8 cellular contexts compared by ENCODE assay signal in genomic region chr19:489418-490196, GRCh38. TPM values are rescaled to one million over a fixed set of nuclear protein-coding genes. Genes with fewer than 3 reads are reported as not detected.
DNase-seq lines count a peak whose midpoint lies in the region; TF ChIP-seq lines count a peak whose summit lies in the region.

No MANE protein-coding gene starts in this region.

- H3K4me3 ChIP-seq in CD8-positive, alpha-beta memory T cell (ENCODE audit: low read length): peak overlapping the region; percentile 68
- peak overlapping the region; percentile 73 for H3K4me3 ChIP-seq in HEK293 (ENCODE audit: low read depth, low read length)
- H3K4me3 ChIP-seq in left ventricle myocardium inferior: peak overlapping the region; percentile 97
- peak overlapping the region; percentile 71 for H3K4me3 ChIP-seq in retinal pigment epithelial cell (ENCODE audit: low read length)

- peaks cover 7 to 15% of the 10 kb centered on the region in 2 donors for H3K27me3 Mint-ChIP-seq in CD8-positive, alpha-beta memory T cell
- H3K27me3 Mint-ChIP-seq in activated naive CD8-positive, alpha-beta T cell: peaks cover 4% of the 10 kb centered on the region

- peaks cover 0 to 16% (median 5%) of the 10 kb centered on the region in 3 donors for H3K4me1 Mint-ChIP-seq in CD8-positive, alpha-beta memory T cell
- H3K4me1 Mint-ChIP-seq in activated naive CD8-positive, alpha-beta T cell (ENCODE audit: low read depth): peaks cover 10% of the 10 kb centered on the region

- CTCF ChIA-PET in CD8-positive, alpha-beta memory T cell (lab: Charles Lee): interaction anchor here (0.8 to 4.6 kb wide), 6 partner anchors 8 to 21 kb away, joined by 3 to 25 read pairs (median 8); no protein-coding TSS in a partner anchor
- CTCF ChIA-PET in HEK293 (lab: Yijun Ruan, JAX): interaction anchor here (0.7 to 2.7 kb wide), 4 partner anchors 11 to 21 kb away, joined by 3 to 16 read pairs (median 3); partner anchors contain the start of gene TPGS1

- TF ChIP-seq CTCF in HEK293 (tag by site-specific recombination; IDR thresholded peaks at IDR 0.05) (no peak), left ventricle myocardium inferior (IDR thresholded peaks at IDR 0.05; ENCODE audit: borderline replicate concordance) (no peak), retinal pigment epithelial cell (conservative IDR thresholded peaks at IDR 0.05; ENCODE audit: low read depth, low read length) (peak; percentile 10)

- no peaks in the 10 kb centered on the region for H3K9me3 Mint-ChIP-seq in CD8-positive, alpha-beta memory T cell
- H3K9me3 Mint-ChIP-seq in activated naive CD8-positive, alpha-beta T cell (ENCODE audit: low read depth): no peaks in the 10 kb centered on the region

- intact Hi-C loops in left ventricle myocardium inferior (cut with micrococcal nuclease): no loop called here

- no peak for DNase-seq in CD8-positive, alpha-beta memory T cell
- no peak for DNase-seq in left ventricle myocardium inferior
- DNase-seq in retinal pigment epithelial cell (ENCODE audit: low read depth): no peak
- no peak for DNase-seq in NCI-H1092 (lab: John Stamatoyannopoulos, UW)
- DNase-seq in inferior parietal cortex (ENCODE audit: extremely low spot score): no peak
- no peak for DNase-seq in NCI-H2171 (lab: John Stamatoyannopoulos, UW)

- H3K27ac Mint-ChIP-seq in CD8-positive, alpha-beta memory T cell: peak overlapping the region in 3 of 8 donors; percentile 47 to 73 (median 47)
- H3K27ac Mint-ChIP-seq in activated naive CD8-positive, alpha-beta T cell: no peak overlapping the region

- peaks cover 4% of the 10 kb centered on the region for H3K4me1 ChIP-seq in CD8-positive, alpha-beta memory T cell (ENCODE audit: insufficient read depth, low read length)
- no peaks in the 10 kb centered on the region for H3K4me1 ChIP-seq in HEK293 (ENCODE audit: control insufficient read depth, insufficient read depth, low read length)
- H3K4me1 ChIP-seq in left ventricle myocardium inferior: peaks cover 38% of the 10 kb centered on the region

- peak overlapping the region; percentile 16 for H3K27ac ChIP-seq in CD8-positive, alpha-beta memory T cell (ENCODE audit: low read depth, low read length)
- H3K27ac ChIP-seq in HEK293 (ENCODE audit: extremely low read depth, low read depth, low read length) (peak overlapping the region; percentile 92), left ventricle myocardium inferior (replicated peaks) (peak overlapping the region; percentile 99)

- H3K9me3 ChIP-seq in CD8-positive, alpha-beta memory T cell (ENCODE audit: low read length): no peaks in the 10 kb centered on the region
- H3K9me3 ChIP-seq in HEK293 (ENCODE audit: control insufficient read depth, insufficient read depth, low read depth, low read length): no peaks in the 10 kb centered on the region
- H3K9me3 ChIP-seq in left ventricle myocardium inferior (replicated peaks): no peaks in the 10 kb centered on the region

- H3K4me3 Mint-ChIP-seq in CD8-positive, alpha-beta memory T cell: peak overlapping the region; percentile 68 to 89 (median 77)
- peak overlapping the region; percentile 72 for H3K4me3 Mint-ChIP-seq in activated naive CD8-positive, alpha-beta T cell

- no peaks in the 10 kb centered on the region for H3K36me3 ChIP-seq in CD8-positive, alpha-beta memory T cell (ENCODE audit: insufficient read depth, low read length)
- H3K36me3 ChIP-seq in HEK293 (ENCODE audit: control insufficient read depth in 2 of 2, insufficient read depth in 1 of 2, low read length in 2 of 2): no peaks in the 10 kb centered on the region
- H3K36me3 ChIP-seq in left ventricle myocardium inferior: no peaks in the 10 kb centered on the region

- no peaks in the 10 kb centered on the region for H3K36me3 Mint-ChIP-seq in CD8-positive, alpha-beta memory T cell
- no peaks in the 10 kb centered on the region for H3K36me3 Mint-ChIP-seq in activated naive CD8-positive, alpha-beta T cell

- POLR2A ChIA-PET in CD8-positive, alpha-beta memory T cell (lab: Charles Lee): interaction anchor here (0.5 to 2.3 kb wide), 4 partner anchors 17 to 82 kb away, joined by 3 to 26 read pairs (median 3); partner anchors contain the start of gene TPGS1
- POLR2A ChIA-PET in HEK293 (lab: Yijun Ruan, JAX): interaction anchor here (0.6 to 4.3 kb wide), 7 partner anchors 15 to 499 kb away, joined by 3 to 33 read pairs (median 4); partner anchors contain the start of genes SHC2 and TPGS1

- no peaks in the 10 kb centered on the region for H3K27me3 ChIP-seq in CD8-positive, alpha-beta memory T cell (ENCODE audit: insufficient read depth, low read length, poor library complexity, severe bottlenecking)
- H3K27me3 ChIP-seq in left ventricle myocardium inferior (ENCODE audit: low read depth): peaks cover 20% of the 10 kb centered on the region

TF ChIP-seq in HEK293, 187 proteins besides CTCF, POLR2A, EP300 and RAD21:
- TF ChIP-seq ZNF473 (tag by site-specific recombination; IDR thresholded peaks at IDR 0.05): no peak
- TF ChIP-seq ZNF600 (tag by site-specific recombination; IDR thresholded peaks at IDR 0.05): 0 out of 2 replicates have a peak, but pooled peaks have one; percentile 19
- no peak for TF ChIP-seq INSM2 (tag by site-specific recombination; IDR thresholded peaks at IDR 0.05)
- TF ChIP-seq BCL11A (tag by site-specific recombination; IDR thresholded peaks at IDR 0.05; ENCODE audit: low read depth): 0 out of 2 replicates have a peak, but pooled peaks have one; percentile 2
- 0 out of 2 replicates have a peak, but pooled peaks have one; percentile 11 for TF ChIP-seq PATZ1 (tag by site-specific recombination; IDR thresholded peaks at IDR 0.05)

RNA-seq across cellular contexts. Expression of gene MADCAM1, which starts 6.7 kb away (rescaled TPM):
- under 1 TPM; 0.33 to 0.44 TPM for total RNA-seq in CD8-positive, alpha-beta memory T cell
- 0.12 TPM for polyA plus RNA-seq in CD8-positive, alpha-beta memory T cell
- total RNA-seq in left ventricle myocardium inferior: 0.22 TPM

RNA-seq across cellular contexts. Expression of gene TPGS1, which starts 17.7 kb away (rescaled TPM):
- total RNA-seq in CD8-positive, alpha-beta memory T cell: 10 to 100 TPM; 18.6 to 20.0 TPM
- polyA plus RNA-seq in CD8-positive, alpha-beta memory T cell: 50.3 TPM
- total RNA-seq in left ventricle myocardium inferior: 11.2 TPM

RNA-seq across cellular contexts. Expression of gene SHC2, which starts 28.8 kb away (rescaled TPM):
- total RNA-seq in CD8-positive, alpha-beta memory T cell: under 1 TPM; 0.11 to 0.13 TPM
- polyA plus RNA-seq in CD8-positive, alpha-beta memory T cell: not detected
- 11.3 TPM for total RNA-seq in left ventricle myocardium inferior

RNA-seq across cellular contexts. Expression of gene CDC34, which starts 42.0 kb away (rescaled TPM):
- 10 to 100 TPM; 56.9 to 57.8 TPM for total RNA-seq in CD8-positive, alpha-beta memory T cell
- polyA plus RNA-seq in CD8-positive, alpha-beta memory T cell: 46.9 TPM
- total RNA-seq in left ventricle myocardium inferior: 96.5 TPM

RNA-seq across cellular contexts. Expression of gene GZMM, which starts 54.2 kb away (rescaled TPM):
- total RNA-seq in CD8-positive, alpha-beta memory T cell: 10 to 100 TPM; 48.8 to 50.5 TPM
- polyA plus RNA-seq in CD8-positive, alpha-beta memory T cell: 327 TPM
- not detected for total RNA-seq in left ventricle myocardium inferior

Comparison
In these comparisons a context has a peak if more than half of its experiments do, and no peak if none do; other contexts are left out.
1. H3K27ac ChIP-seq: peak in every context shown above with its lines; median percentile 99 in left ventricle myocardium inferior; 92 in HEK293; 16 in CD8-positive, alpha-beta memory T cell.
2. RNA of gene SHC2, which starts 28.8 kb away (total RNA-seq): 11.3 TPM in left ventricle myocardium inferior (single experiment); 0.11 to 0.13 TPM in CD8-positive, alpha-beta memory T cell; every median in the first group is over 10 times any median in the second.
3. Peak in every context shown above with its lines, with median percentiles within 50 percentile points of each other: H3K4me3 ChIP-seq.